1 cellular context compared by ENCODE assay signal in the genomic region with DNA sequence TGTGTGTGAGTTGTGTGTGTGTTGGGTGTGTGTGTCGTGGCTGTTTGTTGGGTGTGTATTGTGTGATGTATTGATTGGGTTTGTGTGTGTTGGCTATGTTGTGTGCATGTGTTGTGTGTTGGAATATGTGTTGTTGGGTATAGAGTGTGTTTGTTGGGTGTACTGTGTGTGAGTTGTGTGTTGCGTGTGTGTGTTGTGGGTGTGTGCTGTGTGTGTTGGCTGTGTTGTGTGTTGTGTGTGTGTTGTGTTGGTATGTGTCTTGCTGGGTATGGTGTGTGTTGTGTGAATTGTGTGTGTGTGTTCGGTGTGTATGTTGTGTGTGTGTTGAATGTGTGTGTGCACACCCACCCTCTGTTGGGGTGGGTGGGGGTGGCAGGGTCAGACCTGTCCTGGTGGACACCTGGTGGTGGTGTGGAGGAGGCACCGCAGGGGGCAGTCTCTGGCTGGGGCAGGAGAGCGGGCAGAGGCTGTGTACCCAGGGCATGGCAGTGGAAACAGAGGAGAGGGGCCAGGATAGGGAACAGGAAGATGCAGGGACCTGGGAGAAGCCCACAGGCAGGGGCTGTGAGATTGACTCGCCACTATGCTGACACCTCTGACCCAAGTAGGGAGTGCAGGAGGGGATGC.
TF ChIP-seq lines count a peak whose summit lies in the region.

No MANE protein-coding gene starts in this region.

TF ChIP-seq in HEK293, 187 proteins besides CTCF, POLR2A, EP300 and RAD21 (continued from another document and continues in another):
- TF ChIP-seq ZNF639 (tag by site-specific recombination; IDR thresholded peaks at IDR 0.05) (peak; percentile 45; the same call in 1 of the 2 replicates), ZNF830 (tag by site-specific recombination; IDR thresholded peaks at IDR 0.05; ENCODE audit: low read depth) (no peak), ZSCAN16 (tag by site-specific recombination; IDR thresholded peaks at IDR 0.05) (no peak), ZNF791 (tag by site-specific recombination; IDR thresholded peaks at IDR 0.05) (no peak), SCRT2 (tag by site-specific recombination; IDR thresholded peaks at IDR 0.05) (no peak), ZNF701 (tag by site-specific recombination; IDR thresholded peaks at IDR 0.05) (no peak), ZNF223 (tag by site-specific recombination; IDR thresholded peaks at IDR 0.05) (no peak), ZNF600 (tag by site-specific recombination; IDR thresholded peaks at IDR 0.05) (no peak), ZNF707 (tag by site-specific recombination; IDR thresholded peaks at IDR 0.05) (peak; percentile 61; the same call in 1 of the 2 replicates), GLI4 (tag by site-specific recombination; IDR thresholded peaks at IDR 0.05) (peak; percentile 71), ZNF510 (tag by site-specific recombination; IDR thresholded peaks at IDR 0.05; ENCODE audit: insufficient replicate concordance) (no peak), SP2 (tag by site-specific recombination; IDR thresholded peaks at IDR 0.05) (no peak), OSR2 (tag by site-specific recombination; IDR thresholded peaks at IDR 0.05) (no peak), KLF9 (tag by site-specific recombination; IDR thresholded peaks at IDR 0.05; ENCODE audit: low read depth) (peak; percentile 29; the same call in 1 of the 2 replicates), ZNF585B (tag by site-specific recombination; IDR thresholded peaks at IDR 0.05) (no peak), ZNF426 (tag by site-specific recombination; IDR thresholded peaks at IDR 0.05) (no peak), WT1 (tag by site-specific recombination; IDR thresholded peaks at IDR 0.05) (no peak), ZNF610 (tag by site-specific recombination; IDR thresholded peaks at IDR 0.05; ENCODE audit: borderline replicate concordance) (no peak), ZNF548 (tag by site-specific recombination; IDR thresholded peaks at IDR 0.05) (no peak), ZNF571 (tag by site-specific recombination; IDR thresholded peaks at IDR 0.05) (0 out of 2 replicates have a peak, but pooled peaks have one; percentile 60), ZNF311 (tag by site-specific recombination; IDR thresholded peaks at IDR 0.05; ENCODE audit: borderline replicate concordance) (peak; percentile 68; the same call in 1 of the 2 replicates), ZBTB1 (tag by site-specific recombination; IDR thresholded peaks at IDR 0.05) (no peak), KLF16 (tag by site-specific recombination; IDR thresholded peaks at IDR 0.05) (no peak), KLF1 (tag by site-specific recombination; IDR thresholded peaks at IDR 0.05) (no peak), ZNF350 (tag by site-specific recombination; IDR thresholded peaks at IDR 0.05) (no peak), ZNF140 (tag by site-specific recombination; IDR thresholded peaks at IDR 0.05) (no peak), ZNF174 (tag by site-specific recombination; IDR thresholded peaks at IDR 0.05) (no peak), GLIS2 (tag by site-specific recombination; IDR thresholded peaks at IDR 0.05) (no peak), ZNF280C (tag by site-specific recombination; IDR thresholded peaks at IDR 0.05) (no peak), ZNF785 (tag by site-specific recombination; IDR thresholded peaks at IDR 0.05) (peak; percentile 78; the same call in 1 of the 2 replicates), ZNF529 (tag by site-specific recombination; IDR thresholded peaks at IDR 0.05; ENCODE audit: insufficient replicate concordance) (no peak), ZBTB21 (tag by site-specific recombination; IDR thresholded peaks at IDR 0.05) (no peak), ZSCAN23 (tag by site-specific recombination; IDR thresholded peaks at IDR 0.05) (no peak), ZNF776 (tag by site-specific recombination; IDR thresholded peaks at IDR 0.05; ENCODE audit: borderline replicate concordance) (no peak), ZEB2 (tag by site-specific recombination; IDR thresholded peaks at IDR 0.05) (no peak), TRIM28 (IDR thresholded peaks at IDR 0.05; ENCODE audit: borderline replicate concordance, low read length) (no peak), ZNF398 (tag by site-specific recombination; IDR thresholded peaks at IDR 0.05) (no peak), ZXDB (tag by site-specific recombination; IDR thresholded peaks at IDR 0.05) (no peak), ZNF155 (tag by site-specific recombination; IDR thresholded peaks at IDR 0.05) (no peak), ZBTB20 (tag by site-specific recombination; IDR thresholded peaks at IDR 0.05) (no peak)
- TF ChIP-seq, protein P1, sequence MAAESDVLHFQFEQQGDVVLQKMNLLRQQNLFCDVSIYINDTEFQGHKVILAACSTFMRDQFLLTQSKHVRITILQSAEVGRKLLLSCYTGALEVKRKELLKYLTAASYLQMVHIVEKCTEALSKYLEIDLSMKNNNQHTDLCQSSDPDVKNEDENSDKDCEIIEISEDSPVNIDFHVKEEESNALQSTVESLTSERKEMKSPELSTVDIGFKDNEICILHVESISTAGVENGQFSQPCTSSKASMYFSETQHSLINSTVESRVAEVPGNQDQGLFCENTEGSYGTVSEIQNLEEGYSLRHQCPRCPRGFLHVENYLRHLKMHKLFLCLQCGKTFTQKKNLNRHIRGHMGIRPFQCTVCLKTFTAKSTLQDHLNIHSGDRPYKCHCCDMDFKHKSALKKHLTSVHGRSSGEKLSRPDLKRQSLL (tag by site-specific recombination; IDR thresholded peaks at IDR 0.05) = no peak
- TF ChIP-seq, protein P2, sequence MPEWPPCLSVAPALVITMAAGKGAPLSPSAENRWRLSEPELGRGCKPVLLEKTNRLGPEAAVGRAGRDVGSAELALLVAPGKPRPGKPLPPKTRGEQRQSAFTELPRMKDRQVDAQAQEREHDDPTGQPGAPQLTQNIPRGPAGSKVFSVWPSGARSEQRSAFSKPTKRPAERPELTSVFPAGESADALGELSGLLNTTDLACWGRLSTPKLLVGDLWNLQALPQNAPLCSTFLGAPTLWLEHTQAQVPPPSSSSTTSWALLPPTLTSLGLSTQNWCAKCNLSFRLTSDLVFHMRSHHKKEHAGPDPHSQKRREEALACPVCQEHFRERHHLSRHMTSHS (tag by site-specific recombination; IDR thresholded peaks at IDR 0.05) = peak; percentile 62; the same call in 1 of the 2 replicates
- TF ChIP-seq, protein P3, sequence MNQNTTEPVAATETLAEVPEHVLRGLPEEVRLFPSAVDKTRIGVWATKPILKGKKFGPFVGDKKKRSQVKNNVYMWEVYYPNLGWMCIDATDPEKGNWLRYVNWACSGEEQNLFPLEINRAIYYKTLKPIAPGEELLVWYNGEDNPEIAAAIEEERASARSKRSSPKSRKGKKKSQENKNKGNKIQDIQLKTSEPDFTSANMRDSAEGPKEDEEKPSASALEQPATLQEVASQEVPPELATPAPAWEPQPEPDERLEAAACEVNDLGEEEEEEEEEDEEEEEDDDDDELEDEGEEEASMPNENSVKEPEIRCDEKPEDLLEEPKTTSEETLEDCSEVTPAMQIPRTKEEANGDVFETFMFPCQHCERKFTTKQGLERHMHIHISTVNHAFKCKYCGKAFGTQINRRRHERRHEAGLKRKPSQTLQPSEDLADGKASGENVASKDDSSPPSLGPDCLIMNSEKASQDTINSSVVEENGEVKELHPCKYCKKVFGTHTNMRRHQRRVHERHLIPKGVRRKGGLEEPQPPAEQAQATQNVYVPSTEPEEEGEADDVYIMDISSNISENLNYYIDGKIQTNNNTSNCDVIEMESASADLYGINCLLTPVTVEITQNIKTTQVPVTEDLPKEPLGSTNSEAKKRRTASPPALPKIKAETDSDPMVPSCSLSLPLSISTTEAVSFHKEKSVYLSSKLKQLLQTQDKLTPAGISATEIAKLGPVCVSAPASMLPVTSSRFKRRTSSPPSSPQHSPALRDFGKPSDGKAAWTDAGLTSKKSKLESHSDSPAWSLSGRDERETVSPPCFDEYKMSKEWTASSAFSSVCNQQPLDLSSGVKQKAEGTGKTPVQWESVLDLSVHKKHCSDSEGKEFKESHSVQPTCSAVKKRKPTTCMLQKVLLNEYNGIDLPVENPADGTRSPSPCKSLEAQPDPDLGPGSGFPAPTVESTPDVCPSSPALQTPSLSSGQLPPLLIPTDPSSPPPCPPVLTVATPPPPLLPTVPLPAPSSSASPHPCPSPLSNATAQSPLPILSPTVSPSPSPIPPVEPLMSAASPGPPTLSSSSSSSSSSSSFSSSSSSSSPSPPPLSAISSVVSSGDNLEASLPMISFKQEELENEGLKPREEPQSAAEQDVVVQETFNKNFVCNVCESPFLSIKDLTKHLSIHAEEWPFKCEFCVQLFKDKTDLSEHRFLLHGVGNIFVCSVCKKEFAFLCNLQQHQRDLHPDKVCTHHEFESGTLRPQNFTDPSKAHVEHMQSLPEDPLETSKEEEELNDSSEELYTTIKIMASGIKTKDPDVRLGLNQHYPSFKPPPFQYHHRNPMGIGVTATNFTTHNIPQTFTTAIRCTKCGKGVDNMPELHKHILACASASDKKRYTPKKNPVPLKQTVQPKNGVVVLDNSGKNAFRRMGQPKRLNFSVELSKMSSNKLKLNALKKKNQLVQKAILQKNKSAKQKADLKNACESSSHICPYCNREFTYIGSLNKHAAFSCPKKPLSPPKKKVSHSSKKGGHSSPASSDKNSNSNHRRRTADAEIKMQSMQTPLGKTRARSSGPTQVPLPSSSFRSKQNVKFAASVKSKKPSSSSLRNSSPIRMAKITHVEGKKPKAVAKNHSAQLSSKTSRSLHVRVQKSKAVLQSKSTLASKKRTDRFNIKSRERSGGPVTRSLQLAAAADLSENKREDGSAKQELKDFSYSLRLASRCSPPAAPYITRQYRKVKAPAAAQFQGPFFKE (tag by site-specific recombination; IDR thresholded peaks at IDR 0.05; ENCODE audit: borderline replicate concordance) = no peak
- TF ChIP-seq, protein P4, sequence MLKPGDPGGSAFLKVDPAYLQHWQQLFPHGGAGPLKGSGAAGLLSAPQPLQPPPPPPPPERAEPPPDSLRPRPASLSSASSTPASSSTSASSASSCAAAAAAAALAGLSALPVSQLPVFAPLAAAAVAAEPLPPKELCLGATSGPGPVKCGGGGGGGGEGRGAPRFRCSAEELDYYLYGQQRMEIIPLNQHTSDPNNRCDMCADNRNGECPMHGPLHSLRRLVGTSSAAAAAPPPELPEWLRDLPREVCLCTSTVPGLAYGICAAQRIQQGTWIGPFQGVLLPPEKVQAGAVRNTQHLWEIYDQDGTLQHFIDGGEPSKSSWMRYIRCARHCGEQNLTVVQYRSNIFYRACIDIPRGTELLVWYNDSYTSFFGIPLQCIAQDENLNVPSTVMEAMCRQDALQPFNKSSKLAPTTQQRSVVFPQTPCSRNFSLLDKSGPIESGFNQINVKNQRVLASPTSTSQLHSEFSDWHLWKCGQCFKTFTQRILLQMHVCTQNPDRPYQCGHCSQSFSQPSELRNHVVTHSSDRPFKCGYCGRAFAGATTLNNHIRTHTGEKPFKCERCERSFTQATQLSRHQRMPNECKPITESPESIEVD (tag by site-specific recombination; IDR thresholded peaks at IDR 0.05) = no peak
- TF ChIP-seq, protein P5, sequence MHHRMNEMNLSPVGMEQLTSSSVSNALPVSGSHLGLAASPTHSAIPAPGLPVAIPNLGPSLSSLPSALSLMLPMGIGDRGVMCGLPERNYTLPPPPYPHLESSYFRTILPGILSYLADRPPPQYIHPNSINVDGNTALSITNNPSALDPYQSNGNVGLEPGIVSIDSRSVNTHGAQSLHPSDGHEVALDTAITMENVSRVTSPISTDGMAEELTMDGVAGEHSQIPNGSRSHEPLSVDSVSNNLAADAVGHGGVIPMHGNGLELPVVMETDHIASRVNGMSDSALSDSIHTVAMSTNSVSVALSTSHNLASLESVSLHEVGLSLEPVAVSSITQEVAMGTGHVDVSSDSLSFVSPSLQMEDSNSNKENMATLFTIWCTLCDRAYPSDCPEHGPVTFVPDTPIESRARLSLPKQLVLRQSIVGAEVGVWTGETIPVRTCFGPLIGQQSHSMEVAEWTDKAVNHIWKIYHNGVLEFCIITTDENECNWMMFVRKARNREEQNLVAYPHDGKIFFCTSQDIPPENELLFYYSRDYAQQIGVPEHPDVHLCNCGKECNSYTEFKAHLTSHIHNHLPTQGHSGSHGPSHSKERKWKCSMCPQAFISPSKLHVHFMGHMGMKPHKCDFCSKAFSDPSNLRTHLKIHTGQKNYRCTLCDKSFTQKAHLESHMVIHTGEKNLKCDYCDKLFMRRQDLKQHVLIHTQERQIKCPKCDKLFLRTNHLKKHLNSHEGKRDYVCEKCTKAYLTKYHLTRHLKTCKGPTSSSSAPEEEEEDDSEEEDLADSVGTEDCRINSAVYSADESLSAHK (tag by site-specific recombination; IDR thresholded peaks at IDR 0.05) = no peak
